In genomic region chr19:10612515-10613119, GRCh38 we compare ENCODE assay signal across 11 cellular contexts. TPM values are rescaled to one million over a fixed set of nuclear protein-coding genes. Genes with fewer than 3 reads are reported as not detected.
A peak's percentile ranks its signal among the peaks of the same experiment; 100 is the strongest.
DNase-seq lines count a peak whose midpoint lies in the region; ATAC-seq and TF ChIP-seq lines count a peak whose summit lies in the region.
"Had no signal": no experiment of that assay in that cellular context is flagged by ENCODE, and none has a peak within 500 bp of the region (broad histone marks: within the 10 kb centered on the region; RNA-seq: fewer than 3 reads in every experiment).

No MANE protein-coding gene starts in this region.

- POLR2A ChIA-PET in naive thymus-derived CD4-positive, alpha-beta T cell (lab: Charles Lee), result interaction anchor here (0.5 to 2.8 kb wide), 5 partner anchors 10 to 735 kb away, joined by 3 to 14 read pairs (median 4); no protein-coding TSS in a partner anchor

- no peak for TF ChIP-seq CTCF in tibial artery (IDR thresholded peaks at IDR 0.05)

- intact Hi-C loops in head of caudate nucleus (cut with DNase I), result no loop called here
- intact Hi-C loops in naive thymus-derived CD4-positive, alpha-beta T cell (cut with micrococcal nuclease), result no loop called here
- intact Hi-C loops in tibial artery (cut with DNase I; ENCODE audit: low total_unique reads), result no loop called here

- no peaks in the 10 kb centered on the region for H3K27me3 Mint-ChIP-seq in activated naive CD8-positive, alpha-beta T cell treated with anti-CD3 and anti-CD28 coated beads, Interleukin-2, amount 50 U/mL, for 24 hours
- no peaks in the 10 kb centered on the region for H3K27me3 Mint-ChIP-seq in naive thymus-derived CD4-positive, alpha-beta T cell

- no peaks in the 10 kb centered on the region for H3K9me3 Mint-ChIP-seq in activated naive CD8-positive, alpha-beta T cell treated with anti-CD3 and anti-CD28 coated beads, Interleukin-2, amount 50 U/mL, for 24 hours
- H3K9me3 Mint-ChIP-seq in naive thymus-derived CD4-positive, alpha-beta T cell, result no peaks in the 10 kb centered on the region

- no peak for ATAC-seq in activated naive CD8-positive, alpha-beta T cell treated with anti-CD3 and anti-CD28 coated beads, Interleukin-2, amount 50 U/mL, for 24 hours
- no peak for ATAC-seq in naive thymus-derived CD4-positive, alpha-beta T cell
- ATAC-seq in GM18520 (IDR thresholded peaks at IDR 0.05; ENCODE audit: unreplicated experiment) (no peak), HG02759 (IDR thresholded peaks at IDR 0.05; ENCODE audit: unreplicated experiment) (no peak), HG02798 (IDR thresholded peaks at IDR 0.05; ENCODE audit: poor library complexity, unreplicated experiment) (no peak)

- peaks cover 9 to 10% of the 10 kb centered on the region in 2 donors for H3K4me1 ChIP-seq in naive thymus-derived CD4-positive, alpha-beta T cell (ENCODE audit: control insufficient read depth in 2 of 2, insufficient read depth in 2 of 2, low read length in 2 of 2)
- H3K4me1 ChIP-seq in tibial artery, result peaks cover 0 to 83% (median 49%) of the 10 kb centered on the region in 4 donors

- H3K27ac ChIP-seq in naive thymus-derived CD4-positive, alpha-beta T cell (ENCODE audit: low read depth, low read length), result no peak overlapping the region
- peak overlapping the region; percentile 72 to 75 for H3K27ac ChIP-seq in tibial artery

- CTCF ChIA-PET in naive thymus-derived CD4-positive, alpha-beta T cell (lab: Charles Lee), result interaction anchor here (1.0 to 1.2 kb wide), 3 partner anchors 10 to 31 kb away, joined by 3 to 7 read pairs (median 4); no protein-coding TSS in a partner anchor

- H3K4me1 Mint-ChIP-seq in activated naive CD8-positive, alpha-beta T cell treated with anti-CD3 and anti-CD28 coated beads, Interleukin-2, amount 50 U/mL, for 24 hours, result peaks cover 25% of the 10 kb centered on the region
- peaks cover 9 to 56% (median 34%) of the 10 kb centered on the region in 7 donors for H3K4me1 Mint-ChIP-seq in naive thymus-derived CD4-positive, alpha-beta T cell

- peaks cover 0 to 9% (median 0%) of the 10 kb centered on the region in 3 experiments for H3K36me3 ChIP-seq in naive thymus-derived CD4-positive, alpha-beta T cell (ENCODE audit: control insufficient read depth in 2 of 3, insufficient read depth in 3 of 3, low read length in 3 of 3)
- H3K36me3 ChIP-seq in tibial artery, result no peaks in the 10 kb centered on the region

- H3K4me3 ChIP-seq in naive thymus-derived CD4-positive, alpha-beta T cell (ENCODE audit: low read length), result no peak overlapping the region
- H3K4me3 ChIP-seq in tibial artery, result peak overlapping the region in 1 of 2 donors; percentile 21

- no peak overlapping the region for H3K27ac Mint-ChIP-seq in activated naive CD8-positive, alpha-beta T cell treated with anti-CD3 and anti-CD28 coated beads, Interleukin-2, amount 50 U/mL, for 24 hours
- H3K27ac Mint-ChIP-seq in naive thymus-derived CD4-positive, alpha-beta T cell, result peak overlapping the region in 6 of 9 donors; percentile 13 to 64 (median 48)

- H3K27me3 ChIP-seq in naive thymus-derived CD4-positive, alpha-beta T cell (ENCODE audit: control insufficient read depth in 2 of 2, insufficient read depth in 2 of 2, low read length in 2 of 2), result no peaks in the 10 kb centered on the region
- no peaks in the 10 kb centered on the region for H3K27me3 ChIP-seq in tibial artery

- peak overlapping the region; percentile 29 for H3K4me3 Mint-ChIP-seq in activated naive CD8-positive, alpha-beta T cell treated with anti-CD3 and anti-CD28 coated beads, Interleukin-2, amount 50 U/mL, for 24 hours
- peak overlapping the region in 3 of 10 donors; percentile 21 to 56 (median 25) for H3K4me3 Mint-ChIP-seq in naive thymus-derived CD4-positive, alpha-beta T cell

- no peaks in the 10 kb centered on the region for H3K9me3 ChIP-seq in naive thymus-derived CD4-positive, alpha-beta T cell (ENCODE audit: control insufficient read depth in 2 of 3, low read length in 3 of 3)
- H3K9me3 ChIP-seq in tibial artery, result no peaks in the 10 kb centered on the region

- H3K36me3 Mint-ChIP-seq in activated naive CD8-positive, alpha-beta T cell treated with anti-CD3 and anti-CD28 coated beads, Interleukin-2, amount 50 U/mL, for 24 hours (ENCODE audit: low read depth), result peaks cover 14% of the 10 kb centered on the region
- H3K36me3 Mint-ChIP-seq in naive thymus-derived CD4-positive, alpha-beta T cell, result peaks cover 0 to 14% (median 4%) of the 10 kb centered on the region in 5 donors

- no peak for DNase-seq in activated naive CD8-positive, alpha-beta T cell treated with anti-CD3 and anti-CD28 coated beads, Interleukin-2, amount 50 U/mL, for 24 hours
- DNase-seq in head of caudate nucleus (peak; percentile 47 to 89 (median 73)), tibial artery (peak; percentile 81 to 97), LoVo (ENCODE audit: low spot score) (no peak)
- DNase-seq in naive thymus-derived CD4-positive, alpha-beta T cell, result no peak
- DNase-seq: NCI-H345 had no signal

RNA-seq across cellular contexts. Expression of gene SLC44A2, which starts 12.7 kb away (rescaled TPM):
- total RNA-seq in naive thymus-derived CD4-positive, alpha-beta T cell, result 100 to 1,000 TPM; 148 to 272 (median 194) TPM
- polyA plus RNA-seq in naive thymus-derived CD4-positive, alpha-beta T cell, result 100 to 1,000 TPM; 216 to 375 TPM

RNA-seq across cellular contexts. Expression of gene AP1M2, which starts 25.5 kb away (rescaled TPM):
- not detected for total RNA-seq in naive thymus-derived CD4-positive, alpha-beta T cell
- polyA plus RNA-seq in naive thymus-derived CD4-positive, alpha-beta T cell, result not detected
- total RNA-seq: endothelial cell of umbilical vein; T-helper 1 cell treated with Interleukin-12 subunit alpha and Interleukin-12 subunit beta and Interleukin-4 antibody, amounts not matched to agents 30 ng/mL and 1 ng/mL, for 36 hours had no signal

RNA-seq across cellular contexts. Expression of gene ILF3, which starts 41.5 kb away (rescaled TPM):
- total RNA-seq in naive thymus-derived CD4-positive, alpha-beta T cell, result 100 to 1,000 TPM; 346 to 515 (median 368) TPM
- 10 to 100 TPM; 91.0 to 99.9 TPM for polyA plus RNA-seq in naive thymus-derived CD4-positive, alpha-beta T cell

RNA-seq across cellular contexts. Expression of gene CDKN2D, which starts 43.8 kb away (rescaled TPM):
- 10 to 100 TPM; 20.5 to 73.9 (median 47.5) TPM for total RNA-seq in naive thymus-derived CD4-positive, alpha-beta T cell
- polyA plus RNA-seq in naive thymus-derived CD4-positive, alpha-beta T cell, result 100 to 1,000 TPM in 1 of 2 donors, 10 to 100 TPM in 1; 72.9 to 102 TPM

RNA-seq across cellular contexts. Expression of gene KRI1, which starts 46.8 kb away (rescaled TPM):
- total RNA-seq in naive thymus-derived CD4-positive, alpha-beta T cell, result 10 to 100 TPM; 48.4 to 84.1 (median 60.4) TPM
- polyA plus RNA-seq in naive thymus-derived CD4-positive, alpha-beta T cell, result 10 to 100 TPM; 13.7 to 47.6 TPM

Comparison
In these comparisons a context has a peak if more than half of its experiments do, and no peak if none do; other contexts are left out.
1. DNase-seq: peak in head of caudate nucleus (42 of 42) and tibial artery (2 of 2); none in activated naive CD8-positive, alpha-beta T cell treated with anti-CD3 and anti-CD28 coated beads, Interleukin-2, amount 50 U/mL, for 24 hours (single experiment), naive thymus-derived CD4-positive, alpha-beta T cell (0 of 9) and LoVo (single experiment).